ENCODE assay signal across 8 cellular contexts in the genomic region with DNA sequence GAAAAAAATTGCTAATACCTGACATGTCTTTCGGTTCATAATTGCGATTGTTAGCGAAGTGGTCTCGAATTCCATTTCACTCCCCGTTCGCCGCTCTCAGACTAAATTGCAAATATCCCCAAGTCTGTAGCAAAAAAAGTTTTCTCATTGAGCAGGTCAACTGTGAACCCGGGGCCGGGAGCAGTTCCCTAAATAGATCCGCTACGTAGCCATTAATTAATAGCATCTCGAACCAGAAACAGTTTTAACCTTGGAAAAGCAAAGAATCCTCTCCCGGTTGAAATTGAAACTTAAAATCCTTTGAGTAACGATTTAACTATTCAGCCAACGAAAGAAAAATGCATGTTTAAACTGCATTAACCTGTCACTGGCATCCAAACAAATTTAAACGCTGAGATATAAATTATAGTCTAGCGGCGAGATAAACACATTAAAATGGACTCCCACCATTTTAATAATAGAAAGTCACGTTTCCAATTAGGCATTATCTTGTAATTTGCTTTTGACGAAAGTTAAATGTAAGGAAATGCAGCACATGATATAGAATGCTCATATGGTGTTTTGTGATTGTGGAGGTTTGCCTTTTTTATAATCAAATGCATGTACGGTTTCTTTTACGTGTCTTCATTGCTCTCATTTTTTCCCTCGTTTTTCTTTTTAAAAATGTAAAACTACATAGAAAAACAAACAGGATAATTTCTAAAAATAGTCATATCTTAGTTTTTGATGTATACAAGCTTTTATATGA.
DNase-seq lines count a peak whose midpoint lies in the region; ATAC-seq and TF ChIP-seq lines count a peak whose summit lies in the region.

No MANE protein-coding gene starts in this region.

- DNase-seq in DMS114 treated with DMSO at 0.1 percent for 48 hours (lab: John Stamatoyannopoulos, UW; ENCODE audit: unreplicated experiment) (peak; percentile 24), HuH-7.5 (ENCODE audit: low spot score) (peak; percentile 18), cardiac fibroblast (ENCODE audit: low read depth in 2 of 2) (peak in 1 of 2 donors; percentile 25), superior temporal gyrus (ENCODE audit: extremely low spot score) (no peak)
- DNase-seq in stimulated activated CD4-positive, alpha-beta T cell treated with anti-CD3 and anti-CD28 coated beads, Interleukin-4, amount 100 ng/mL, for 1 hour = no peak

- no peak for TF ChIP-seq CTCF in cardiac fibroblast (IDR thresholded peaks at IDR 0.05; ENCODE audit: low read depth, low read length)

- ATAC-seq in GM21515 (IDR thresholded peaks at IDR 0.05; ENCODE audit: unreplicated experiment) (no peak), GM21717 (IDR thresholded peaks at IDR 0.05; ENCODE audit: unreplicated experiment) (no peak)

- H3K4me3 ChIP-seq in cardiac fibroblast (replicated peaks in 1 of 2; ENCODE audit: low read depth in 2 of 2, low read length in 2 of 2) = peak overlapping the region; percentile 32 to 54
- peak overlapping the region; percentile 34 to 57 for H3K4me3 ChIP-seq in muscle layer of colon (ENCODE audit: low read depth in 1 of 2, low read length in 2 of 2)

- peaks cover 6% of the 10 kb centered on the region for H3K4me1 ChIP-seq in muscle layer of colon (ENCODE audit: insufficient read depth, low read length)

- H3K27me3 ChIP-seq in muscle layer of colon (ENCODE audit: control insufficient read depth in 1 of 2, insufficient read depth in 2 of 2, low read length in 2 of 2) = peaks cover 34 to 46% of the 10 kb centered on the region in 2 donors

- H3K27ac ChIP-seq in muscle layer of colon (ENCODE audit: low read depth, low read length) = no peak overlapping the region

- no peaks in the 10 kb centered on the region for H3K36me3 ChIP-seq in muscle layer of colon (ENCODE audit: insufficient read depth, low read length)

- no peak overlapping the region for H3K9ac ChIP-seq in muscle layer of colon (ENCODE audit: low read length)

- H3K9me3 ChIP-seq in muscle layer of colon (ENCODE audit: low read length) = peaks cover 29% of the 10 kb centered on the region

Comparison
In these comparisons a context has a peak if more than half of its experiments do, and no peak if none do; other contexts are left out.
1. DNase-seq: peak in DMS114 treated with DMSO at 0.1 percent for 48 hours (single experiment) and HuH-7.5 (single experiment); none in stimulated activated CD4-positive, alpha-beta T cell treated with anti-CD3 and anti-CD28 coated beads, Interleukin-4, amount 100 ng/mL, for 1 hour (single experiment) and superior temporal gyrus (single experiment).